8 cellular contexts compared by ENCODE assay signal in genomic region chr17:2282297-2282873, GRCh38. TPM values are rescaled to one million over a fixed set of nuclear protein-coding genes. Genes with fewer than 3 reads are reported as not detected.
DNase-seq lines count a peak whose midpoint lies in the region; ATAC-seq, FAIRE-seq and TF ChIP-seq lines count a peak whose summit lies in the region.

No MANE protein-coding gene starts in this region.

- no peaks in the 10 kb centered on the region for H4K20me1 ChIP-seq in GM23248 (ENCODE audit: insufficient read depth)
- H4K20me1 ChIP-seq in K562 (replicated peaks; ENCODE audit: control insufficient read depth, insufficient read depth, low read length) = no peaks in the 10 kb centered on the region

- POLR2A ChIA-PET in K562 (lab: Yijun Ruan, JAX) = interaction anchor here (0.6 to 1.1 kb wide), 3 partner anchors 21 to 199 kb away, joined by 3 to 5 read pairs (median 4); partner anchors contain the start of genes SMG6 and SRR

- no peaks in the 10 kb centered on the region for H3K4me1 ChIP-seq in CD4-positive, CD25-positive, alpha-beta regulatory T cell (ENCODE audit: control insufficient read depth, insufficient read depth, low read length, poor library complexity, severe bottlenecking)
- H3K4me1 ChIP-seq in GM23248 (ENCODE audit: insufficient read depth) = peaks cover 3% of the 10 kb centered on the region; the same call in 1 of the 2 replicates
- no peaks in the 10 kb centered on the region; a peak in 1 of 5 replicates for H3K4me1 ChIP-seq in K562 (replicated peaks in 1 of 2; ENCODE audit: control insufficient read depth in 2 of 2, insufficient read depth in 2 of 2, low read length in 2 of 2)
- H3K4me1 ChIP-seq in spleen = peaks cover 0 to 12% (median 6%) of the 10 kb centered on the region in 6 donors

- peaks cover 28% of the 10 kb centered on the region for H3F3A ChIP-seq in GM23248 (ENCODE audit: insufficient read depth)

- H3K9ac ChIP-seq in GM23248 (peak overlapping the region; percentile 46), K562 (ENCODE audit: insufficient read depth in 1 of 2, low read depth in 2 of 2, low read length in 2 of 2) (no peak overlapping the region; a peak in 1 of 4 replicates)

- H3K27me3 ChIP-seq in CD4-positive, CD25-positive, alpha-beta regulatory T cell (ENCODE audit: control insufficient read depth, insufficient read depth, low read length) = no peaks in the 10 kb centered on the region
- H3K27me3 ChIP-seq in GM23248 (replicated peaks; ENCODE audit: insufficient read depth) (no peaks in the 10 kb centered on the region), K562 (ENCODE audit: control insufficient read depth in 2 of 2, insufficient read depth in 2 of 2, low read length in 2 of 2) (no peaks in the 10 kb centered on the region), spleen (replicated peaks in 1 of 7) (no peaks in the 10 kb centered on the region)

- H3K27ac Mint-ChIP-seq in CD4-positive, CD25-positive, alpha-beta regulatory T cell = peak overlapping the region in 2 of 3 donors; percentile 45 to 83

- TF ChIP-seq CTCF in K562 (IDR thresholded peaks at IDR 0.05 in 2 of 3, conservative IDR thresholded peaks at IDR 0.05 in 1 of 3; ENCODE audit: insufficient read depth in 2 of 3, low read depth in 1 of 3, low read length in 3 of 3) (peak; percentile 42 to 59 (median 45); a peak in 3 of 6 replicates), spleen (IDR thresholded peaks at IDR 0.05 in 8 of 11, conservative IDR thresholded peaks at IDR 0.05 in 3 of 11) (peak; percentile 41 to 83 (median 70))

- peak in 2 of 3 donors; percentile 66 to 71 for DNase-seq in CD4-positive, CD25-positive, alpha-beta regulatory T cell
- DNase-seq in GM23248 (peak; percentile 80), NOMO-1 treated with dmso at 0.1 percent for 144 hours (lab: John Stamatoyannopoulos, UW; ENCODE audit: unreplicated experiment) (peak; percentile 19), K562 (ENCODE audit: extremely low read depth in 1 of 4, low spot score in 3 of 4) (peak; percentile 31 to 62 (median 38)), iPS-NIHi7 (ENCODE audit: extremely low spot score) (peak; percentile 60), spleen (no peak)

- CTCF ChIA-PET in K562 (lab: Yijun Ruan, JAX; ENCODE audit: low intra/inter-chr PET ratio) = interaction anchor here (0.6 to 1.5 kb wide), 4 partner anchors 67 to 229 kb away, joined by 3 to 6 read pairs (median 4); partner anchors contain the start of gene HIC1

- no peaks in the 10 kb centered on the region for H3K27me3 Mint-ChIP-seq in CD4-positive, CD25-positive, alpha-beta regulatory T cell

- no peak for ATAC-seq in CD4-positive, CD25-positive, alpha-beta regulatory T cell (ENCODE audit: low read depth in 2 of 2)
- ATAC-seq in K562 (peak; percentile 87), HG03354 (IDR thresholded peaks at IDR 0.05; ENCODE audit: poor library complexity, severe bottlenecking, unreplicated experiment) (no peak), HG02981 (IDR thresholded peaks at IDR 0.05; ENCODE audit: unreplicated experiment) (no peak)

- H3K79me2 ChIP-seq in GM23248 (ENCODE audit: insufficient read depth) = 0 out of 2 replicates have a peak, but pooled peaks cover 6% of the 10 kb centered on the region
- no peaks in the 10 kb centered on the region for H3K79me2 ChIP-seq in K562 (ENCODE audit: control insufficient read depth, insufficient read depth, low read length)

- WGBS in GM23248 (ENCODE audit: low coverage in 1 of 2, low lambda C conversion rate in 2 of 2, missing lambda C conversion rate in 2 of 2), 2 experiments = 56 to 57% methylated on average over 7 of the region's 7 CpGs
- WGBS in K562 (ENCODE audit: insufficient coverage, low coverage, missing lambda C conversion rate) = 58% methylated on average over 7 of the region's 7 CpGs
- 54 to 66% (median 59%) methylated on average over 7 of the region's 7 CpGs for WGBS in spleen, 5 donors

- no peaks in the 10 kb centered on the region for H3K9me3 ChIP-seq in CD4-positive, CD25-positive, alpha-beta regulatory T cell (ENCODE audit: control insufficient read depth in 2 of 2, low read length in 2 of 2)
- no peaks in the 10 kb centered on the region for H3K9me3 ChIP-seq in GM23248 (ENCODE audit: low read depth)
- H3K9me3 ChIP-seq in K562 (replicated peaks; ENCODE audit: control insufficient read depth, insufficient read depth, low read depth, low read length) = no peaks in the 10 kb centered on the region
- no peaks in the 10 kb centered on the region for H3K9me3 ChIP-seq in spleen

- H3K36me3 ChIP-seq in CD4-positive, CD25-positive, alpha-beta regulatory T cell (ENCODE audit: control insufficient read depth, insufficient read depth, low read length) = peaks cover 73% of the 10 kb centered on the region
- peaks cover 52% of the 10 kb centered on the region for H3K36me3 ChIP-seq in GM23248 (ENCODE audit: low read depth)
- H3K36me3 ChIP-seq in K562 (ENCODE audit: control insufficient read depth, insufficient read depth, low read length) = peaks cover 49% of the 10 kb centered on the region; the same call in 2 of the 3 replicates
- peaks cover 0 to 96% (median 66%) of the 10 kb centered on the region in 6 donors for H3K36me3 ChIP-seq in spleen

- TF ChIP-seq EP300 in K562 (IDR thresholded peaks at IDR 0.05; ENCODE audit: low read length) = no peak

- peak; percentile 68 for FAIRE-seq in K562 (lab: Jason Lieb, UNC)

- H3K27ac ChIP-seq in CD4-positive, CD25-positive, alpha-beta regulatory T cell (ENCODE audit: insufficient read depth, low read length, poor library complexity, severe bottlenecking) = no peak overlapping the region
- H3K27ac ChIP-seq in GM23248 (peak overlapping the region; percentile 65), K562 (ENCODE audit: extremely low read depth, low read depth, low read length) (no peak overlapping the region; the same call in 2 of the 3 replicates), spleen (peak overlapping the region in 2 of 8 donors; percentile 10 to 34)

- no peak overlapping the region for H3K4me2 ChIP-seq in GM23248 (ENCODE audit: unreplicated experiment)
- H3K4me2 ChIP-seq in K562 (ENCODE audit: insufficient read depth, low read length) = no peak overlapping the region

- H3K4me1 Mint-ChIP-seq in CD4-positive, CD25-positive, alpha-beta regulatory T cell = peaks cover 2 to 10% (median 5%) of the 10 kb centered on the region in 4 donors

- in situ Hi-C loops in GM23248 (cut with MboI) = no loop called here
- in situ Hi-C loops in K562 (cut with MboI) = no loop called here

- BruUV-seq in K562 (replicated peaks; lab: Mats Ljungman, UMichigan) = no TSS peak

- H3K4me3 Mint-ChIP-seq in CD4-positive, CD25-positive, alpha-beta regulatory T cell = no peak overlapping the region

- H2AFZ ChIP-seq in GM23248 = peak overlapping the region; percentile 17; the same call in 1 of the 2 replicates
- H2AFZ ChIP-seq in K562 (ENCODE audit: low read depth, low read length) = no peak overlapping the region

- no peak overlapping the region for H3K4me3 ChIP-seq in CD4-positive, CD25-positive, alpha-beta regulatory T cell (ENCODE audit: low read depth, low read length)
- H3K4me3 ChIP-seq in GM23248 = no peak overlapping the region
- no peak overlapping the region for H3K4me3 ChIP-seq in K562
- H3K4me3 ChIP-seq in spleen = no peak overlapping the region

- peak in 1 of 2 experiments; percentile 20; a peak in 1 of 4 replicates for TF ChIP-seq RAD21 in K562 (CRISPR knock-in tag; conservative IDR thresholded peaks at IDR 0.05 in 1 of 2, IDR thresholded peaks at IDR 0.05 in 1 of 2)

- TF ChIP-seq POLR2A in K562 (conservative IDR thresholded peaks at IDR 0.05) = no peak
- TF ChIP-seq POLR2A in spleen (IDR thresholded peaks at IDR 0.05) = no peak

- no peaks in the 10 kb centered on the region for H3K9me2 ChIP-seq in GM23248 (ENCODE audit: insufficient read depth)

- intact Hi-C loops in K562 (cut with micrococcal nuclease) = no loop called here
- intact Hi-C loops in spleen (cut with DNase I; ENCODE audit: low total_unique reads) = loop anchor here (10.0 kb wide), 1 partner anchor 228 kb away; the partner anchor contains the start of gene HIC1

- no peaks in the 10 kb centered on the region for H3K9me3 Mint-ChIP-seq in CD4-positive, CD25-positive, alpha-beta regulatory T cell

- H3K9me1 ChIP-seq in K562 (ENCODE audit: control insufficient read depth, insufficient read depth, low read length) = no peaks in the 10 kb centered on the region

- peaks cover 48% of the 10 kb centered on the region for H3K36me3 Mint-ChIP-seq in CD4-positive, CD25-positive, alpha-beta regulatory T cell

RNA-seq across cellular contexts. Expression of gene SMG6, which starts 21.2 kb away (rescaled TPM):
- 42.9 TPM for total RNA-seq in CD4-positive, CD25-positive, alpha-beta regulatory T cell
- 1 to 10 TPM; 3.3 to 5.1 (median 4.7) TPM for polyA plus RNA-seq in CD4-positive, CD25-positive, alpha-beta regulatory T cell
- total RNA-seq in GM23248 (2014; rRNA removed; shearing (Covaris generic)) = 34.9 and 63.1 TPM in 2 replicates
- polyA plus RNA-seq in GM23248 (2016; fragmentation: Nextera tagmentation; extraction: Ambion mirVana) = 16.8 and 18.7 TPM in 2 replicates
- 39.4 and 43.0 TPM in 2 replicates for total RNA-seq in K562 (2011; cell fraction: chromatin; rRNA removed; ENCODE audit: low replicate concordance)
- total RNA-seq in K562 (2011; cell fraction: nucleolus; rRNA removed) = 14.7 and 18.7 TPM in 2 replicates
- 30.8 and 31.7 TPM in 2 replicates for total RNA-seq in K562 (2011; cell fraction: nucleoplasm; rRNA removed)
- total RNA-seq in K562 (2014; rRNA removed) = 6.9 and 7.3 TPM in 2 replicates
- total RNA-seq in K562 (2014; rRNA removed; fragmentation: Illumina TruSeq; extraction: Trizol) = 5.7 and 6.1 TPM in 2 replicates
- 6.0 TPM in 2 replicates for total RNA-seq in K562 (2015; rRNA removed; fragmentation: Illumina TruSeq; extraction: Trizol)
- 12.8 and 13.7 TPM in 2 replicates for total RNA-seq in K562 (2021)
- polyA plus RNA-seq in K562 (2011; rRNA removed) = 1.7 and 3.6 TPM in 2 replicates
- 4.2 and 6.2 TPM in 2 replicates for polyA plus RNA-seq in K562 (2011; cell fraction: cytosol; rRNA removed)
- 8.5 and 16.5 TPM in 2 replicates for polyA plus RNA-seq in K562 (2011; cell fraction: nucleus; rRNA removed)
- polyA plus RNA-seq in K562 (2012) = 10.2 and 21.1 TPM in 2 replicates
- polyA plus RNA-seq in K562 (2014; fragmentation: Illumina TruSeq; extraction: Trizol) = 13.9 TPM in 2 replicates
- polyA plus RNA-seq in K562 (2014; fragmentation: Nextera tagmentation; extraction: Ambion mirVana) = under 1 TPM; 0.44 to 0.45 TPM
- polyA plus RNA-seq in K562 (2014; rRNA removed) = 5.5 and 5.8 TPM in 2 replicates
- polyA minus RNA-seq in K562 (2011; rRNA and poly(A)+ RNA removed) = 4.8 and 5.1 TPM in 2 replicates
- 10.2 and 10.9 TPM in 2 replicates for polyA minus RNA-seq in K562 (2011; cell fraction: cytosol; rRNA and poly(A)+ RNA removed)
- 9.1 and 9.8 TPM in 2 replicates for polyA minus RNA-seq in K562 (2011; cell fraction: nucleus; rRNA and poly(A)+ RNA removed)
- total RNA-seq in spleen = 10 to 100 TPM; 20.1 to 44.2 (median 34.1) TPM
- 10 to 100 TPM in 2 of 3 donors, 1 to 10 TPM in 1; 9.7 to 14.3 (median 12.1) TPM for polyA plus RNA-seq in spleen

RNA-seq across cellular contexts. Expression of gene SRR, which starts 21.4 kb away (rescaled TPM):
- 2.9 TPM for total RNA-seq in CD4-positive, CD25-positive, alpha-beta regulatory T cell
- polyA plus RNA-seq in CD4-positive, CD25-positive, alpha-beta regulatory T cell = 1 to 10 TPM; 4.2 to 9.2 (median 8.5) TPM
- 24.2 and 26.3 TPM in 2 replicates for total RNA-seq in GM23248 (2014; rRNA removed; shearing (Covaris generic))
- polyA plus RNA-seq in GM23248 (2016; fragmentation: Nextera tagmentation; extraction: Ambion mirVana) (28.8 and 29.8 TPM in 2 replicates), K562 (2011; rRNA removed) (19.4 and 19.5 TPM in 2 replicates), K562 (2014; fragmentation: Illumina TruSeq; extraction: Trizol) (6.6 and 9.5 TPM in 2 replicates), K562 (2014; fragmentation: Nextera tagmentation; extraction: Ambion mirVana) (10 to 100 TPM; 10.0 to 14.7 TPM), K562 (2014; rRNA removed) (4.9 and 7.9 TPM in 2 replicates), spleen (1 to 10 TPM; 3.5 to 5.7 (median 4.5) TPM)
- 5.3 and 10.9 TPM in 2 replicates for total RNA-seq in K562 (2011; cell fraction: chromatin; rRNA removed; ENCODE audit: low replicate concordance)
- 4.5 and 5.4 TPM in 2 replicates for total RNA-seq in K562 (2011; cell fraction: nucleolus; rRNA removed)
- total RNA-seq in K562 (2011; cell fraction: nucleoplasm; rRNA removed) = 9.8 and 14.4 TPM in 2 replicates
- total RNA-seq in K562 (2014; rRNA removed) (6.7 and 7.4 TPM in 2 replicates), K562 (2014; rRNA removed; fragmentation: Illumina TruSeq; extraction: Trizol) (3.7 and 5.0 TPM in 2 replicates), K562 (2015; rRNA removed; fragmentation: Illumina TruSeq; extraction: Trizol) (4.3 and 7.0 TPM in 2 replicates), K562 (2021) (8.1 and 9.9 TPM in 2 replicates), spleen (10 to 100 TPM in 2 of 7 donors, 1 to 10 TPM in 5; 4.0 to 16.2 (median 8.3) TPM)
- 5.2 and 7.3 TPM in 2 replicates for polyA plus RNA-seq in K562 (2011; cell fraction: cytosol; rRNA removed)
- polyA plus RNA-seq in K562 (2011; cell fraction: nucleus; rRNA removed) = 3.8 and 6.8 TPM in 2 replicates
- polyA plus RNA-seq in K562 (2012) = 7.8 and 8.1 TPM in 2 replicates
- polyA minus RNA-seq in K562 (2011; rRNA and poly(A)+ RNA removed) = 8.0 and 9.0 TPM in 2 replicates
- 7.1 and 7.2 TPM in 2 replicates for polyA minus RNA-seq in K562 (2011; cell fraction: cytosol; rRNA and poly(A)+ RNA removed)
- polyA minus RNA-seq in K562 (2011; cell fraction: nucleus; rRNA and poly(A)+ RNA removed) = 2.4 and 3.7 TPM in 2 replicates

RNA-seq across cellular contexts. Expression of gene TSR1, which starts 53.9 kb away (rescaled TPM):
- 25.1 TPM for total RNA-seq in CD4-positive, CD25-positive, alpha-beta regulatory T cell
- polyA plus RNA-seq in CD4-positive, CD25-positive, alpha-beta regulatory T cell = 10 to 100 TPM; 11.4 to 17.0 (median 14.5) TPM
- 44.6 and 73.3 TPM in 2 replicates for total RNA-seq in GM23248 (2014; rRNA removed; shearing (Covaris generic))
- polyA plus RNA-seq in GM23248 (2016; fragmentation: Nextera tagmentation; extraction: Ambion mirVana) (45.7 and 46.9 TPM in 2 replicates), K562 (2011; rRNA removed) (15.6 and 16.4 TPM in 2 replicates), K562 (2014; fragmentation: Illumina TruSeq; extraction: Trizol) (58.1 and 60.3 TPM in 2 replicates), K562 (2014; fragmentation: Nextera tagmentation; extraction: Ambion mirVana) (10 to 100 TPM; 16.4 to 41.1 TPM), K562 (2014; rRNA removed) (35.5 and 36.8 TPM in 2 replicates), spleen (10 to 100 TPM in 1 of 3 donors, 1 to 10 TPM in 2; 8.2 to 12.7 (median 9.2) TPM)
- 56.9 and 60.1 TPM in 2 replicates for total RNA-seq in K562 (2011; cell fraction: chromatin; rRNA removed; ENCODE audit: low replicate concordance)
- total RNA-seq in K562 (2011; cell fraction: nucleolus; rRNA removed) = 41.0 and 43.8 TPM in 2 replicates
- 43.1 TPM in 2 replicates for total RNA-seq in K562 (2011; cell fraction: nucleoplasm; rRNA removed)
- total RNA-seq in K562 (2014; rRNA removed) (87.5 and 90.0 TPM in 2 replicates), K562 (2014; rRNA removed; fragmentation: Illumina TruSeq; extraction: Trizol) (58.4 and 59.9 TPM in 2 replicates), K562 (2015; rRNA removed; fragmentation: Illumina TruSeq; extraction: Trizol) (55.2 and 55.5 TPM in 2 replicates), K562 (2021) (59.3 and 62.6 TPM in 2 replicates), spleen (10 to 100 TPM; 17.7 to 30.4 (median 26.1) TPM)
- 11.1 and 11.6 TPM in 2 replicates for polyA plus RNA-seq in K562 (2011; cell fraction: cytosol; rRNA removed)
- 32.0 and 43.6 TPM in 2 replicates for polyA plus RNA-seq in K562 (2011; cell fraction: nucleus; rRNA removed)
- polyA plus RNA-seq in K562 (2012) = 24.8 and 48.3 TPM in 2 replicates
- polyA minus RNA-seq in K562 (2011; rRNA and poly(A)+ RNA removed) = 14.5 and 19.0 TPM in 2 replicates
- 34.4 and 42.5 TPM in 2 replicates for polyA minus RNA-seq in K562 (2011; cell fraction: cytosol; rRNA and poly(A)+ RNA removed)
- 42.3 and 64.4 TPM in 2 replicates for polyA minus RNA-seq in K562 (2011; cell fraction: nucleus; rRNA and poly(A)+ RNA removed)

RNA-seq across cellular contexts. Expression of gene SGSM2, which starts 54.9 kb away (rescaled TPM):
- total RNA-seq in CD4-positive, CD25-positive, alpha-beta regulatory T cell = 107 TPM
- polyA plus RNA-seq in CD4-positive, CD25-positive, alpha-beta regulatory T cell = 1 to 10 TPM; 5.6 to 8.0 (median 5.8) TPM
- total RNA-seq in GM23248 (2014; rRNA removed; shearing (Covaris generic)) = 29.2 and 32.3 TPM in 2 replicates
- polyA plus RNA-seq in GM23248 (2016; fragmentation: Nextera tagmentation; extraction: Ambion mirVana) (17.8 and 19.8 TPM in 2 replicates), K562 (2011; rRNA removed) (20.7 and 22.6 TPM in 2 replicates), K562 (2014; fragmentation: Illumina TruSeq; extraction: Trizol) (14.9 and 16.3 TPM in 2 replicates), K562 (2014; fragmentation: Nextera tagmentation; extraction: Ambion mirVana) (under 1 TPM; 0.20 to 0.62 TPM), K562 (2014; rRNA removed) (24.1 and 26.3 TPM in 2 replicates), spleen (10 to 100 TPM; 30.7 to 83.8 (median 70.8) TPM)
- 68.3 and 189 TPM in 2 replicates for total RNA-seq in K562 (2011; cell fraction: chromatin; rRNA removed; ENCODE audit: low replicate concordance)
- 83.7 and 87.9 TPM in 2 replicates for total RNA-seq in K562 (2011; cell fraction: nucleolus; rRNA removed)
- 62.3 and 62.5 TPM in 2 replicates for total RNA-seq in K562 (2011; cell fraction: nucleoplasm; rRNA removed)
- total RNA-seq in K562 (2014; rRNA removed) (14.8 and 15.9 TPM in 2 replicates), K562 (2014; rRNA removed; fragmentation: Illumina TruSeq; extraction: Trizol) (4.9 and 9.1 TPM in 2 replicates), K562 (2015; rRNA removed; fragmentation: Illumina TruSeq; extraction: Trizol) (11.8 and 13.0 TPM in 2 replicates), K562 (2021) (15.3 and 20.2 TPM in 2 replicates), spleen (10 to 100 TPM; 53.6 to 90.4 (median 68.8) TPM)
- polyA plus RNA-seq in K562 (2011; cell fraction: cytosol; rRNA removed) = 18.1 and 32.9 TPM in 2 replicates
- polyA plus RNA-seq in K562 (2011; cell fraction: nucleus; rRNA removed) = 125 and 246 TPM in 2 replicates
- polyA plus RNA-seq in K562 (2012) = 22.3 and 33.7 TPM in 2 replicates
- polyA minus RNA-seq in K562 (2011; rRNA and poly(A)+ RNA removed) = 7.6 and 10.0 TPM in 2 replicates
- 7.5 and 8.6 TPM in 2 replicates for polyA minus RNA-seq in K562 (2011; cell fraction: cytosol; rRNA and poly(A)+ RNA removed)
- polyA minus RNA-seq in K562 (2011; cell fraction: nucleus; rRNA and poly(A)+ RNA removed) = 21.7 and 23.0 TPM in 2 replicates
